12 cellular contexts compared by ENCODE assay signal in genomic region chr19:45172173-45172572, GRCh38. TPM values are rescaled to one million over a fixed set of nuclear protein-coding genes. Genes with fewer than 3 reads are reported as not detected.
DNase-seq lines count a peak whose midpoint lies in the region; ATAC-seq, FAIRE-seq and TF ChIP-seq lines count a peak whose summit lies in the region.
"Had no signal": no experiment of that assay in that cellular context is flagged by ENCODE, and none has a peak within 500 bp of the region (broad histone marks: within the 10 kb centered on the region; RNA-seq: fewer than 3 reads in every experiment).

No MANE protein-coding gene starts in this region.

- no peak for TF ChIP-seq EP300 in GM12878 (IDR thresholded peaks at IDR 0.05; ENCODE audit: borderline replicate concordance in 1 of 2, control insufficient read depth in 1 of 2, low read depth in 2 of 2, low read length in 2 of 2)

- FAIRE-seq in GM12878 (lab: Jason Lieb, UNC) = no peak
- FAIRE-seq: G401.6 had no signal

- no peak overlapping the region for H3K9ac ChIP-seq in GM12878 (ENCODE audit: control insufficient read depth, insufficient read depth, low read length)

- in situ Hi-C loops in GM12878 (cut with MboI) = no loop called here

- no peak for TF ChIP-seq RAD21 in GM12878 (IDR thresholded peaks at IDR 0.05; ENCODE audit: insufficient read depth, low read depth, low read length)

- TF ChIP-seq CTCF in GM12878 (IDR thresholded peaks at IDR 0.05 in 2 of 3, conservative IDR thresholded peaks at IDR 0.05 in 1 of 3; ENCODE audit: control insufficient read depth in 2 of 3, extremely low read depth in 1 of 3, insufficient read depth in 1 of 3, low read depth in 3 of 3, low read length in 3 of 3) = no peak

- ATAC-seq in GM12878 = peak; percentile 52
- ATAC-seq in stimulated activated effector memory CD8-positive, alpha-beta T cell treated with anti-CD3 and anti-CD28 coated beads, Interleukin-12 subunit alpha, Interleukin-12 subunit beta, amount 100 ng/mL, for 72 hours = peak; percentile 41
- no peak for ATAC-seq in GM19324 (IDR thresholded peaks at IDR 0.05; ENCODE audit: low FRiP score, unreplicated experiment)
- no peak for ATAC-seq in GM18517 (IDR thresholded peaks at IDR 0.05; ENCODE audit: unreplicated experiment)
- ATAC-seq in GM19328 (IDR thresholded peaks at IDR 0.05; ENCODE audit: unreplicated experiment) = no peak

- H3K4me2 ChIP-seq in GM12878 (ENCODE audit: control insufficient read depth, insufficient read depth) = peak overlapping the region; percentile 38; the same call in 1 of the 2 replicates

- CTCF ChIA-PET in GM12878 (lab: Yijun Ruan, JAX) = interaction anchor here (1.2 kb wide), 1 partner anchor 15 kb away, joined by 3 read pairs; no protein-coding TSS in a partner anchor

- no peaks in the 10 kb centered on the region for H3K27me3 ChIP-seq in GM12878 (replicated peaks in 1 of 2; ENCODE audit: control insufficient read depth in 2 of 2, insufficient read depth in 2 of 2, low read length in 1 of 2)

- H3K27ac ChIP-seq in GM12878 (ENCODE audit: control insufficient read depth, insufficient read depth) = no peak overlapping the region

- SMC1A ChIA-PET in GM12878 (lab: Charles Lee; ENCODE audit: uncharacterized antibody, unreplicated experiment) = no interaction called here

- RAD21 ChIA-PET in GM12878 (lab: Charles Lee; ENCODE audit: unreplicated experiment) = no interaction called here

- H3K4me1 Mint-ChIP-seq in stimulated activated effector memory CD8-positive, alpha-beta T cell treated with anti-CD3 and anti-CD28 coated beads, Interleukin-12 subunit alpha, Interleukin-12 subunit beta, amount 100 ng/mL, for 72 hours = peaks cover 45% of the 10 kb centered on the region

- H3K36me3 ChIP-seq in GM12878 (ENCODE audit: control insufficient read depth in 2 of 2, insufficient read depth in 2 of 2, low read length in 1 of 2) = no peaks in the 10 kb centered on the region

- intact Hi-C loops in GM12878 (cut with micrococcal nuclease; ENCODE audit: unreplicated experiment) = no loop called here

- POLR2A ChIA-PET in GM12878 (lab: Charles Lee) = interaction anchor here (0.6 kb wide), 1 partner anchor 45 kb away, joined by 3 read pairs; no protein-coding TSS in a partner anchor

- DNase-seq in activated naive CD4-positive, alpha-beta T cell treated with Interleukin-2 at 50 U/mL for 16 hours = peak; percentile 25
- no peak for DNase-seq in activated naive CD4-positive, alpha-beta T cell treated with anti-CD3 and anti-CD28 coated beads, Interleukin-2, amount 50 U/mL, for 16 hours
- DNase-seq in NCI-H69 (lab: John Stamatoyannopoulos, UW) = peak; percentile 64
- DNase-seq in GM12878 (ENCODE audit: low read depth, low spot score) = no peak
- DNase-seq in stimulated activated effector memory CD8-positive, alpha-beta T cell treated with anti-CD3 and anti-CD28 coated beads, Interleukin-12 subunit alpha, Interleukin-12 subunit beta, amount 100 ng/mL, for 72 hours (ENCODE audit: low spot score in 2 of 2) = no peak
- DNase-seq: Karpas-422 had no signal

- no peaks in the 10 kb centered on the region for H3K9me3 Mint-ChIP-seq in stimulated activated effector memory CD8-positive, alpha-beta T cell treated with anti-CD3 and anti-CD28 coated beads, Interleukin-12 subunit alpha, Interleukin-12 subunit beta, amount 100 ng/mL, for 72 hours

- H2AFZ ChIP-seq in GM12878 (ENCODE audit: control insufficient read depth, low read depth, low read length) = no peak overlapping the region

- no peaks in the 10 kb centered on the region for H3K9me3 ChIP-seq in GM12878 (replicated peaks; ENCODE audit: control insufficient read depth, insufficient read depth, low read length)

- H3K36me3 Mint-ChIP-seq in stimulated activated effector memory CD8-positive, alpha-beta T cell treated with anti-CD3 and anti-CD28 coated beads, Interleukin-12 subunit alpha, Interleukin-12 subunit beta, amount 100 ng/mL, for 72 hours = no peaks in the 10 kb centered on the region

- H4K20me1 ChIP-seq in GM12878 (ENCODE audit: control insufficient read depth, insufficient read depth) = no peaks in the 10 kb centered on the region

- peak overlapping the region; percentile 96 for H3K27ac Mint-ChIP-seq in stimulated activated effector memory CD8-positive, alpha-beta T cell treated with anti-CD3 and anti-CD28 coated beads, Interleukin-12 subunit alpha, Interleukin-12 subunit beta, amount 100 ng/mL, for 72 hours

- peaks cover 15% of the 10 kb centered on the region for H3K4me1 ChIP-seq in GM12878 (ENCODE audit: control insufficient read depth, insufficient read depth, low read length)

- 23% methylated on average over 4 of the region's 4 CpGs for WGBS in GM12878 (ENCODE audit: insufficient coverage, insufficient replicate concordance, low lambda C conversion rate, missing lambda C conversion rate)

- H3K4me3 ChIP-seq in GM12878 = no peak overlapping the region

- no TSS peak for BruUV-seq in GM12878 (replicated peaks; lab: Mats Ljungman, UMichigan)

- TF ChIP-seq POLR2A in GM12878 (IDR thresholded peaks at IDR 0.05; ENCODE audit: low read depth, low read length) = no peak

- peak overlapping the region; percentile 65 for H3K4me3 Mint-ChIP-seq in stimulated activated effector memory CD8-positive, alpha-beta T cell treated with anti-CD3 and anti-CD28 coated beads, Interleukin-12 subunit alpha, Interleukin-12 subunit beta, amount 100 ng/mL, for 72 hours

- H3K79me2 ChIP-seq in GM12878 (ENCODE audit: control insufficient read depth, insufficient read depth, low read length) = peaks cover 4% of the 10 kb centered on the region

TF ChIP-seq in GM12878, 131 proteins besides CTCF, POLR2A, EP300 and RAD21 (continues in another document):
- no peak for TF ChIP-seq FOS (IDR thresholded peaks at IDR 0.05; ENCODE audit: borderline replicate concordance, extremely low read depth, insufficient read length)

RNA-seq across cellular contexts. Expression of gene TRAPPC6A, which starts 5.9 kb away (rescaled TPM):
- total RNA-seq in GM12878 (2013; cell fraction: nucleolus; rRNA removed) = 3.3 and 5.8 TPM in 2 replicates
- total RNA-seq in GM12878 (2014; rRNA removed) (46.8 and 48.8 TPM in 2 replicates), GM12878 (2014; rRNA removed; fragmentation: Illumina TruSeq; extraction: Trizol) (21.5 and 23.8 TPM in 2 replicates), GM12878 (2021) (62.8 and 66.8 TPM in 2 replicates)
- polyA plus RNA-seq in GM12878 (2011; ENCODE audit: low read depth) = 37.6 TPM
- polyA plus RNA-seq in GM12878 (2011; rRNA removed) (15.1 and 24.9 TPM in 2 replicates), GM12878 (2014; fragmentation: Illumina TruSeq; extraction: Trizol) (1.4 and 16.8 TPM in 2 replicates), GM12878 (2014; fragmentation: Nextera tagmentation; extraction: Ambion mirVana) (10 to 100 TPM in 1 of 2 experiments, 1 to 10 TPM in 1; 1.8 to 20.3 TPM), GM12878 (2014; rRNA removed) (66.7 and 68.2 TPM in 2 replicates), GM12878 (2016; fragmentation: Nextera tagmentation; extraction: Ambion mirVana) (10 to 100 TPM; 82.8 to 83.9 TPM)
- 59.6 and 60.5 TPM in 2 replicates for polyA plus RNA-seq in GM12878 (2011; cell fraction: cytosol; rRNA removed)
- polyA plus RNA-seq in GM12878 (2011; cell fraction: nucleus; rRNA removed) = 31.2 and 40.5 TPM in 2 replicates
- polyA plus RNA-seq in GM12878 (2012) = 90.0 and 92.6 TPM in 2 replicates
- polyA minus RNA-seq in GM12878 (2011; rRNA and poly(A)+ RNA removed) = 3.4 and 16.2 TPM in 2 replicates
- polyA minus RNA-seq in GM12878 (2011; cell fraction: cytosol; rRNA and poly(A)+ RNA removed) = 3.7 and 7.6 TPM in 2 replicates
- 3.6 and 3.9 TPM in 2 replicates for polyA minus RNA-seq in GM12878 (2011; cell fraction: nucleus; rRNA and poly(A)+ RNA removed)

RNA-seq across cellular contexts. Expression of gene BLOC1S3, which starts 6.4 kb away (rescaled TPM):
- total RNA-seq in GM12878 (2013; cell fraction: nucleolus; rRNA removed) = 8.3 and 8.9 TPM in 2 replicates
- total RNA-seq in GM12878 (2014; rRNA removed) (4.2 and 4.4 TPM in 2 replicates), GM12878 (2014; rRNA removed; fragmentation: Illumina TruSeq; extraction: Trizol) (3.6 and 4.1 TPM in 2 replicates), GM12878 (2021) (17.0 and 18.3 TPM in 2 replicates)
- 4.9 TPM for polyA plus RNA-seq in GM12878 (2011; ENCODE audit: low read depth)
- polyA plus RNA-seq in GM12878 (2011; rRNA removed) (4.5 and 10.0 TPM in 2 replicates), GM12878 (2014; fragmentation: Illumina TruSeq; extraction: Trizol) (8.0 and 9.3 TPM in 2 replicates), GM12878 (2014; fragmentation: Nextera tagmentation; extraction: Ambion mirVana) (10 to 100 TPM; 10.0 to 14.5 TPM), GM12878 (2014; rRNA removed) (10.8 and 14.9 TPM in 2 replicates), GM12878 (2016; fragmentation: Nextera tagmentation; extraction: Ambion mirVana) (10 to 100 TPM; 14.7 to 15.0 TPM)
- 10.0 and 11.6 TPM in 2 replicates for polyA plus RNA-seq in GM12878 (2011; cell fraction: cytosol; rRNA removed)
- 6.6 and 7.7 TPM in 2 replicates for polyA plus RNA-seq in GM12878 (2011; cell fraction: nucleus; rRNA removed)
- polyA plus RNA-seq in GM12878 (2012) = 9.9 and 10.1 TPM in 2 replicates
- polyA minus RNA-seq in GM12878 (2011; rRNA and poly(A)+ RNA removed) = 11.9 and 15.3 TPM in 2 replicates
- polyA minus RNA-seq in GM12878 (2011; cell fraction: cytosol; rRNA and poly(A)+ RNA removed) = 6.5 and 6.9 TPM in 2 replicates
- polyA minus RNA-seq in GM12878 (2011; cell fraction: nucleus; rRNA and poly(A)+ RNA removed) = 4.2 and 7.9 TPM in 2 replicates

RNA-seq across cellular contexts. Expression of gene NKPD1, which starts 11.4 kb away (rescaled TPM):
- total RNA-seq in GM12878 (2013; cell fraction: nucleolus; rRNA removed) = 1.4 and 1.6 TPM in 2 replicates
- total RNA-seq in GM12878 (2014; rRNA removed) (0.05 and 0.06 TPM in 2 replicates), GM12878 (2014; rRNA removed; fragmentation: Illumina TruSeq; extraction: Trizol) (not detected in 2 replicates), GM12878 (2021) (0.05 and 0.13 TPM in 2 replicates)
- not detected for polyA plus RNA-seq in GM12878 (2011; ENCODE audit: low read depth)
- polyA plus RNA-seq in GM12878 (2011; rRNA removed) (not detected in 2 replicates), GM12878 (2014; fragmentation: Illumina TruSeq; extraction: Trizol) (not detected in 2 replicates), GM12878 (2014; fragmentation: Nextera tagmentation; extraction: Ambion mirVana) (not detected), GM12878 (2014; rRNA removed) (0.04 and 0.18 TPM in 2 replicates), GM12878 (2016; fragmentation: Nextera tagmentation; extraction: Ambion mirVana) (not detected)
- polyA plus RNA-seq in GM12878 (2011; cell fraction: cytosol; rRNA removed) = 0.03 TPM in 1 of 2 replicates, not detected in the other
- polyA plus RNA-seq in GM12878 (2011; cell fraction: nucleus; rRNA removed) = 0.28 and 0.37 TPM in 2 replicates
- polyA plus RNA-seq in GM12878 (2012) = 0.14 and 0.17 TPM in 2 replicates
- 0.05 TPM in 1 of 2 replicates, not detected in the other for polyA minus RNA-seq in GM12878 (2011; rRNA and poly(A)+ RNA removed)
- polyA minus RNA-seq in GM12878 (2011; cell fraction: cytosol; rRNA and poly(A)+ RNA removed) = not detected in 2 replicates
- 0.12 TPM in 1 of 2 replicates, not detected in the other for polyA minus RNA-seq in GM12878 (2011; cell fraction: nucleus; rRNA and poly(A)+ RNA removed)
- total RNA-seq: epithelial cell of proximal tubule, mesenteric fat pad had no signal

Comparison
In these comparisons a context has a peak if more than half of its experiments do, and no peak if none do; other contexts are left out.
1. DNase-seq: peak in activated naive CD4-positive, alpha-beta T cell treated with Interleukin-2 at 50 U/mL for 16 hours (single experiment) and NCI-H69 (single experiment); none in activated naive CD4-positive, alpha-beta T cell treated with anti-CD3 and anti-CD28 coated beads, Interleukin-2, amount 50 U/mL, for 16 hours (single experiment), GM12878 (single experiment) and stimulated activated effector memory CD8-positive, alpha-beta T cell treated with anti-CD3 and anti-CD28 coated beads, Interleukin-12 subunit alpha, Interleukin-12 subunit beta, amount 100 ng/mL, for 72 hours (0 of 2).
2. ATAC-seq: peak in GM12878 (single experiment) and stimulated activated effector memory CD8-positive, alpha-beta T cell treated with anti-CD3 and anti-CD28 coated beads, Interleukin-12 subunit alpha, Interleukin-12 subunit beta, amount 100 ng/mL, for 72 hours (single experiment); none in GM19324 (single experiment), GM18517 (single experiment) and GM19328 (single experiment).